Comparison of ENCODE assay signal across 9 cellular contexts in genomic region chr3:62318365-62318751, GRCh38. TPM values are rescaled to one million over a fixed set of nuclear protein-coding genes. Genes with fewer than 3 reads are reported as not detected.
DNase-seq lines count a peak whose midpoint lies in the region; ATAC-seq and TF ChIP-seq lines count a peak whose summit lies in the region.
"Had no signal": no experiment of that assay in that cellular context is flagged by ENCODE, and none has a peak within 500 bp of the region (broad histone marks: within the 10 kb centered on the region; RNA-seq: fewer than 3 reads in every experiment).

No MANE protein-coding gene starts in this region.

- DNase-seq in D341Med (ENCODE audit: low spot score), result peak; percentile 25
- no peak for DNase-seq in endodermal cell
- DNase-seq in osteocyte (ENCODE audit: extremely low spot score, unreplicated experiment), result no peak
- no peak for DNase-seq in NCI-H226
- DNase-seq in dermis blood vessel endothelial cell, result no peak
- no peak for DNase-seq in A172 (ENCODE audit: low spot score)

- peak overlapping the region; percentile 33 for H3K27ac ChIP-seq in endodermal cell (ENCODE audit: low read depth, low read length)
- H3K27ac ChIP-seq: HL-60 had no signal

- H3K27me3 ChIP-seq in endodermal cell (ENCODE audit: control insufficient read depth, insufficient read depth, low read length, poor library complexity, severe bottlenecking), result no peaks in the 10 kb centered on the region

- TF ChIP-seq CTCF in endodermal cell (conservative IDR thresholded peaks at IDR 0.05), result no peak
- TF ChIP-seq CTCF in osteocyte (IDR thresholded peaks at IDR 0.05), result no peak

- peaks cover 7% of the 10 kb centered on the region for H3K9me3 ChIP-seq in endodermal cell (ENCODE audit: control insufficient read depth, low read length)

- H3K4me3 Mint-ChIP-seq in IgD-negative memory B cell (peak overlapping the region; percentile 91 to 98 (median 94)), endodermal cell (peak overlapping the region; percentile 78), osteocyte (ENCODE audit: unreplicated experiment) (peak overlapping the region; percentile 100)

- H3K9me3 Mint-ChIP-seq in IgD-negative memory B cell (peaks cover 0 to 2% (median 0%) of the 10 kb centered on the region in 3 donors), endodermal cell (peaks cover 9% of the 10 kb centered on the region), osteocyte (ENCODE audit: unreplicated experiment) (peaks cover 5% of the 10 kb centered on the region)

- peak overlapping the region; percentile 73 for H3K9ac ChIP-seq in endodermal cell (ENCODE audit: extremely low read depth, low read length, poor library complexity, severe bottlenecking)

- H3K36me3 Mint-ChIP-seq in IgD-negative memory B cell, result peaks cover 2% of the 10 kb centered on the region
- no peaks in the 10 kb centered on the region for H3K36me3 Mint-ChIP-seq in endodermal cell (ENCODE audit: low read depth)
- H3K36me3 Mint-ChIP-seq in osteocyte (ENCODE audit: unreplicated experiment), result peaks cover 8% of the 10 kb centered on the region

- 31 to 32% methylated on average over 7 to 12 of the region's 12 CpGs for WGBS in endodermal cell (ENCODE audit: insufficient coverage in 1 of 2, insufficient read length in 1 of 2), 2 experiments

- H3K4me1 Mint-ChIP-seq in IgD-negative memory B cell, result peaks cover 0 to 8% (median 7%) of the 10 kb centered on the region in 3 donors
- H3K4me1 Mint-ChIP-seq in endodermal cell, result no peaks in the 10 kb centered on the region
- H3K4me1 Mint-ChIP-seq in osteocyte (ENCODE audit: unreplicated experiment), result peaks cover 19% of the 10 kb centered on the region

- ATAC-seq in GM21723 (IDR thresholded peaks at IDR 0.05; ENCODE audit: unreplicated experiment), result no peak

- H3K27ac Mint-ChIP-seq in IgD-negative memory B cell (peak overlapping the region in 2 of 3 donors; percentile 70 to 92), endodermal cell (peak overlapping the region; percentile 92), osteocyte (ENCODE audit: unreplicated experiment) (peak overlapping the region; percentile 98)

- H3K27me3 Mint-ChIP-seq in IgD-negative memory B cell, result no peaks in the 10 kb centered on the region
- no peaks in the 10 kb centered on the region for H3K27me3 Mint-ChIP-seq in endodermal cell (ENCODE audit: insufficient read depth)
- H3K27me3 Mint-ChIP-seq in osteocyte (ENCODE audit: unreplicated experiment), result no peaks in the 10 kb centered on the region

- H3K36me3 ChIP-seq in endodermal cell (ENCODE audit: control insufficient read depth, insufficient read depth, low read length), result peaks cover 15% of the 10 kb centered on the region

- no peaks in the 10 kb centered on the region for H3K4me1 ChIP-seq in endodermal cell (ENCODE audit: control insufficient read depth, insufficient read depth, low read length)

- peak overlapping the region; percentile 95 for H3K4me3 ChIP-seq in endodermal cell (ENCODE audit: low read length)

RNA-seq across cellular contexts. Expression of gene FEZF2, which starts 55.0 kb away (rescaled TPM):
- not detected for polyA plus RNA-seq in IgD-negative memory B cell
- not detected for total RNA-seq in endodermal cell
- 3.1 TPM for polyA plus RNA-seq in endodermal cell (2013, experiment 1 of 2)
- polyA plus RNA-seq in endodermal cell (2013, experiment 2 of 2), result 2.6 TPM
- total RNA-seq in osteocyte, result not detected in 2 replicates
- not detected in 2 replicates for total RNA-seq in dermis blood vessel endothelial cell
- not detected in 2 replicates for total RNA-seq in A172 (2014; rRNA removed; shearing (Covaris generic))
